ENCODE assay signal across 1 cellular context in genomic region chr20:50981714-50982048, GRCh38.
TF ChIP-seq lines count a peak whose summit lies in the region.

No MANE protein-coding gene starts in this region.

TF ChIP-seq in HepG2, 621 proteins besides CTCF, POLR2A, EP300 and RAD21:
- TF ChIP-seq ZNF30 (CRISPR knock-in tag; IDR thresholded peaks at IDR 0.05) (no peak), ZFAT (CRISPR knock-in tag; conservative IDR thresholded peaks at IDR 0.05) (0 out of 2 replicates have a peak, but pooled peaks have one; percentile 14), HHEX (CRISPR knock-in tag; IDR thresholded peaks at IDR 0.05) (0 out of 2 replicates have a peak, but pooled peaks have one; percentile 1), NPAS2 (CRISPR knock-in tag; IDR thresholded peaks at IDR 0.05; ENCODE audit: borderline replicate concordance) (0 out of 2 replicates have a peak, but pooled peaks have one; percentile 9)
